ENCODE assay signal across 19 cellular contexts in the genomic region with DNA sequence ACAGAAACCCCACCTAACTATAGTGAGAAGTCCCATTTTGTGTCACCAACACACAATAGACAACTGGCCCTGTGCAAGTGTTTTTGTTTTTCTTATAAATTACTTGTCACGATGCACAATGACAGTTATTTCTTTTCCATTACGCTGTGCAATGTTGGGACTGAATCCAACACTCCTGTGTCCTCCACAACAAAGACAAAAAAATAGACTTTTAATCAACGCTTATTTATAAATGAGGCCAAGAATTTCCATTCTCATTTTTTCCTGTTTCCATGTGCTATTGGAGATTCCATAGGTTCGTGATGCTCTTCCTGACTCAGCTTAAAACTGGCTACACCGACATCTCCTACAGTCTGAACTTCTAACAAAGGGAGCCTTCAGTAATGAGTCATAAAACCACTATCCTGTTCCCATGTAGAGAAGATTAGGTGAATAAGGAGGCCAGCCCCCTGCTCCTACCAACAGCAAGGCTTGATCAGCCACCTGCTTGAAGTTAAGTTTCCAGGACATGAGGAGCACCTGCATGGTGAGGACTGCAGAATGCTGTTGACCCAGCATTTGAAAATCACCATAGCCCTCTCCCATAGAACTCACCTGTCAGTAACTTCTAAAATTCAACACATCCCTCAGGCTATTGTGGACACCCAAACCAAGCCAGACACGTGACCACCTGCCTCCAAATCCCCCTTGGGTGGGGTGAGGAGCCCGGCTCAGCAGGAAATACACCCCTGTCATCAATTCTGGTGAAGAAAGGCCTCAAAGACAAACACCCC.
DNase-seq lines count a peak whose midpoint lies in the region; ATAC-seq and TF ChIP-seq lines count a peak whose summit lies in the region.
"Had no signal": no experiment of that assay in that cellular context is flagged by ENCODE, and none has a peak within 500 bp of the region (broad histone marks: within the 10 kb centered on the region; RNA-seq: fewer than 3 reads in every experiment).

No MANE protein-coding gene starts in this region.

- intact Hi-C loops in PC-3 (cut with micrococcal nuclease) (no loop called here), OCI-LY7 (cut with micrococcal nuclease; ENCODE audit: unreplicated experiment) (no loop called here)

- no peaks in the 10 kb centered on the region; the same call in 1 of the 2 replicates for H3K4me1 ChIP-seq in GM23248 (ENCODE audit: insufficient read depth)
- H3K4me1 ChIP-seq in PC-3 (ENCODE audit: insufficient read depth, low read length): no peaks in the 10 kb centered on the region
- no peaks in the 10 kb centered on the region for H3K4me1 ChIP-seq in OCI-LY7 (ENCODE audit: insufficient read depth, low read length, poor library complexity, severe bottlenecking)

- H2AFZ ChIP-seq in GM23248: no peak overlapping the region
- no peak overlapping the region for H2AFZ ChIP-seq in PC-3 (ENCODE audit: low read length)
- H2AFZ ChIP-seq in OCI-LY7 (ENCODE audit: low read length): no peak overlapping the region

- ATAC-seq in PC-3: no peak
- no peak for ATAC-seq in GM18519 (IDR thresholded peaks at IDR 0.05; ENCODE audit: low FRiP score, unreplicated experiment)
- ATAC-seq: activated CD8-positive, alpha-beta memory T cell treated with anti-CD3 and anti-CD28 coated beads, Interleukin-2, amount 10 ng/mL, durations not matched to agents 7 days and 5 days; T-cell had no signal

- no peak overlapping the region for H3K4me3 ChIP-seq in GM23248
- H3K4me3 ChIP-seq in PC-3 (ENCODE audit: low read length): no peak overlapping the region
- no peak overlapping the region for H3K4me3 ChIP-seq in choroid plexus epithelial cell (ENCODE audit: low read depth, low read length)
- H3K4me3 ChIP-seq in OCI-LY7 (ENCODE audit: low read depth, low read length, poor library complexity, severe bottlenecking): no peak overlapping the region

- in situ Hi-C loops in GM23248 (cut with MboI): loop anchor here (10.0 kb wide), 1 partner anchor 62 kb away; no protein-coding TSS in a partner anchor

- no peaks in the 10 kb centered on the region for H3K36me3 Mint-ChIP-seq in nephron progenitor cell (ENCODE audit: low read depth)
- H3K36me3 Mint-ChIP-seq: activated CD8-positive, alpha-beta memory T cell treated with anti-CD3 and anti-CD28 coated beads, Interleukin-2, amount 10 ng/mL, durations not matched to agents 7 days and 5 days; T-cell had no signal

- H3K27ac ChIP-seq in GM23248 (no peak overlapping the region), PC-3 (ENCODE audit: low read length) (no peak overlapping the region), OCI-LY7 (ENCODE audit: low read depth, low read length, poor library complexity, severe bottlenecking) (no peak overlapping the region)

- CTCF ChIA-PET in PC-3 (lab: Charles Lee) (no interaction called here), OCI-LY7 (lab: Charles Lee; ENCODE audit: unreplicated experiment) (no interaction called here)

- WGBS in GM23248 (ENCODE audit: low coverage in 1 of 2, low lambda C conversion rate in 2 of 2, missing lambda C conversion rate in 2 of 2), 2 experiments: 62 to 65% methylated on average over 7 of the region's 7 CpGs

- H3K9ac ChIP-seq in GM23248: no peak overlapping the region
- no peak overlapping the region for H3K9ac ChIP-seq in PC-3 (ENCODE audit: low read length)

- BruUV-seq in PC-3 (replicated peaks; lab: Mats Ljungman, UMichigan) (no TSS peak), OCI-LY7 (replicated peaks; lab: Mats Ljungman, UMichigan) (no TSS peak)

- DNase-seq in GM23248 (peak; percentile 31), PC-3 (peak; percentile 4), choroid plexus epithelial cell (ENCODE audit: low read depth) (peak; percentile 64), nephron progenitor cell (no peak), hypothalamus (lab: John Stamatoyannopoulos, UW) (no peak), OCI-LY7 (ENCODE audit: low spot score) (no peak)
- DNase-seq in activated CD4-positive, CD25-positive, alpha-beta regulatory T cell treated with anti-CD3 and anti-CD28 coated beads, Interleukin-2, amount 50 U/mL, for 72 hours: no peak
- DNase-seq: activated B cell treated with CpG ODN at 0.5 μM for 24 hours; activated CD8-positive, alpha-beta memory T cell treated with anti-CD3 and anti-CD28 coated beads, Interleukin-2, amount 10 ng/mL, durations not matched to agents 7 days and 5 days; activated effector memory CD4-positive, alpha-beta T cell treated with Interleukin-2 at 50 U/mL for 16 hours; amygdala; head of caudate nucleus; IMR-90; kidney; occipital lobe; stimulated activated CD4-positive, alpha-beta T cell treated with anti-CD3 and anti-CD28 coated beads, Interleukin-4, amount 100 ng/mL, for 24 hours; T-cell had no signal

- peaks cover 6% of the 10 kb centered on the region for H3K27me3 Mint-ChIP-seq in nephron progenitor cell (ENCODE audit: low read depth, poor library complexity)

- TF ChIP-seq CTCF in PC-3 (conservative IDR thresholded peaks at IDR 0.05; ENCODE audit: low read depth, low read length): no peak
- TF ChIP-seq CTCF in choroid plexus epithelial cell (conservative IDR thresholded peaks at IDR 0.05; ENCODE audit: low read depth, low read length): no peak
- no peak for TF ChIP-seq CTCF in nephron progenitor cell (IDR thresholded peaks at IDR 0.05)
- TF ChIP-seq CTCF in OCI-LY7 (conservative IDR thresholded peaks at IDR 0.05; ENCODE audit: low read length): no peak

- H3F3A ChIP-seq in GM23248 (ENCODE audit: insufficient read depth): no peaks in the 10 kb centered on the region
- no peaks in the 10 kb centered on the region for H3F3A ChIP-seq in PC-3 (ENCODE audit: low read length, unreplicated experiment)

- no peaks in the 10 kb centered on the region for H3K79me2 ChIP-seq in GM23248 (ENCODE audit: insufficient read depth)
- no peaks in the 10 kb centered on the region for H3K79me2 ChIP-seq in PC-3 (ENCODE audit: low read length)
- no peaks in the 10 kb centered on the region for H3K79me2 ChIP-seq in OCI-LY7 (ENCODE audit: insufficient read depth, low read depth, low read length)

- POLR2A ChIA-PET in PC-3 (lab: Charles Lee; ENCODE audit: unreplicated experiment) (no interaction called here), OCI-LY7 (lab: Charles Lee) (no interaction called here)

- H3K9me2 ChIP-seq in GM23248 (ENCODE audit: insufficient read depth) (no peaks in the 10 kb centered on the region), PC-3 (replicated peaks; ENCODE audit: low read length) (no peaks in the 10 kb centered on the region), OCI-LY7 (ENCODE audit: insufficient read depth, low read length) (no peaks in the 10 kb centered on the region)

- H4K20me1 ChIP-seq in GM23248 (ENCODE audit: insufficient read depth) (no peaks in the 10 kb centered on the region), PC-3 (ENCODE audit: low read length) (no peaks in the 10 kb centered on the region), OCI-LY7 (ENCODE audit: insufficient read depth, low read length) (no peaks in the 10 kb centered on the region)

- H3K27me3 ChIP-seq in GM23248 (replicated peaks; ENCODE audit: insufficient read depth): no peaks in the 10 kb centered on the region
- peaks cover 23% of the 10 kb centered on the region for H3K27me3 ChIP-seq in PC-3 (ENCODE audit: low read length)

- H3K27ac Mint-ChIP-seq in nephron progenitor cell: peak overlapping the region; percentile 47
- H3K27ac Mint-ChIP-seq: activated B cell treated with CpG ODN at 0.5 μM for 24 hours; activated CD8-positive, alpha-beta memory T cell treated with anti-CD3 and anti-CD28 coated beads, Interleukin-2, amount 10 ng/mL, durations not matched to agents 7 days and 5 days; dendritic cell treated with granulocyte-macrophage colony-stimulating factor and Interleukin-4, amounts not matched to agents 40 ng/mL and 50 ng/mL, for 4 days; T-cell had no signal

- H3K36me3 ChIP-seq in GM23248 (ENCODE audit: low read depth): no peaks in the 10 kb centered on the region
- no peaks in the 10 kb centered on the region for H3K36me3 ChIP-seq in PC-3 (ENCODE audit: low read depth, low read length)
- no peaks in the 10 kb centered on the region for H3K36me3 ChIP-seq in OCI-LY7 (ENCODE audit: insufficient read depth, low read length)

- H3K4me1 Mint-ChIP-seq in nephron progenitor cell: peaks cover 73% of the 10 kb centered on the region

- no peaks in the 10 kb centered on the region for H3K9me3 Mint-ChIP-seq in nephron progenitor cell
- H3K9me3 Mint-ChIP-seq: activated B cell treated with CpG ODN at 0.5 μM for 24 hours; dendritic cell treated with granulocyte-macrophage colony-stimulating factor and Interleukin-4, amounts not matched to agents 40 ng/mL and 50 ng/mL, for 4 days; T-cell had no signal

- no peak overlapping the region for H3K4me3 Mint-ChIP-seq in nephron progenitor cell
- H3K4me3 Mint-ChIP-seq: activated B cell treated with CpG ODN at 0.5 μM for 24 hours; activated CD8-positive, alpha-beta memory T cell treated with anti-CD3 and anti-CD28 coated beads, Interleukin-2, amount 10 ng/mL, durations not matched to agents 7 days and 5 days; dendritic cell treated with granulocyte-macrophage colony-stimulating factor and Interleukin-4, amounts not matched to agents 40 ng/mL and 50 ng/mL, for 4 days; T-cell had no signal

- H3K9me3 ChIP-seq in GM23248 (ENCODE audit: low read depth): no peaks in the 10 kb centered on the region
- H3K9me3 ChIP-seq in PC-3 (ENCODE audit: low read length): no peaks in the 10 kb centered on the region
- no peaks in the 10 kb centered on the region for H3K9me3 ChIP-seq in OCI-LY7 (ENCODE audit: low read length)

- no peak overlapping the region for H3K4me2 ChIP-seq in GM23248 (ENCODE audit: unreplicated experiment)
- no peak overlapping the region for H3K4me2 ChIP-seq in PC-3 (ENCODE audit: low read length)
- no peak overlapping the region for H3K4me2 ChIP-seq in OCI-LY7 (ENCODE audit: low read length)

Comparison
In these comparisons a context has a peak if more than half of its experiments do, and no peak if none do; other contexts are left out.
1. DNase-seq: peak in GM23248 (single experiment), PC-3 (single experiment) and choroid plexus epithelial cell (single experiment); none in nephron progenitor cell (single experiment), hypothalamus (0 of 51), activated CD4-positive, CD25-positive, alpha-beta regulatory T cell treated with anti-CD3 and anti-CD28 coated beads, Interleukin-2, amount 50 U/mL, for 72 hours (single experiment) and OCI-LY7 (single experiment).